Comparison of ENCODE assay signal across 19 cellular contexts in the genomic region with DNA sequence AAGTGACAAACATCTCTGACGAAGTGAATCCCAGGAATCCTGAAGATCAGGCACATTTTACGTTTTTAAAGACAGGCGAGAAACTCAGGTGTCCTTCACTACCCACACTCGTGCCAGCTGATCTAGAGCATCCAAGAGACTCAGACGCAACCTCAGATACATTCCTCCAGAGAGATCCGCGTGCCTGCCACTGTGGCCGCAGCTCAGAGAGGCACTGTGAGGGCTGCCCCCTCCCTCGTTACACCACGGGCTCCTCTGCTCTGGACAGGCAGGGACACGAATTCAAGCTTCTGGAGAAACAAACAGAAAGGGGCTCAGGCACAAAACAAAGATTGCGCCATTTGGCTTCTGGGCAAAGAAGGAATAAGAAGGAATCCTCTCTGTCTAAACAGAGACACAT.
"Had no signal": no experiment of that assay in that cellular context is flagged by ENCODE, and none has a peak within 500 bp of the region (broad histone marks: within the 10 kb centered on the region; RNA-seq: fewer than 3 reads in every experiment).

No MANE protein-coding gene starts in this region.

- H3K27ac ChIP-seq: hepatocyte, left ventricle myocardium inferior, pancreas, right lobe of liver, thoracic aorta had no signal

- H3K4me1 ChIP-seq: pancreas, right lobe of liver had no signal

- DNase-seq: foreskin melanocyte; kidney; left cardiac atrium; left ventricle myocardium inferior; mesenchymal stem cell; occipital lobe; right lobe of liver; stimulated activated CD4-positive, alpha-beta T cell treated with anti-CD3 and anti-CD28 coated beads, Interleukin-4, amount 100 ng/mL, for 1 hour; stimulated activated CD8-positive, alpha-beta memory T cell treated with anti-CD3 and anti-CD28 coated beads, Interleukin-4, amount 100 ng/mL, for 48 hours; stimulated activated naive CD8-positive, alpha-beta T cell treated with anti-CD3 and anti-CD28 coated beads, Interleukin-15, Interleukin-2, amounts not matched to agents 100 U/mL and 50 U/mL, for 24 hours; trophoblast cell had no signal

- H3K9me3 Mint-ChIP-seq: dendritic cell treated with granulocyte-macrophage colony-stimulating factor and Interleukin-4, amounts not matched to agents 40 ng/mL and 50 ng/mL, for 4 days; natural killer cell treated with Interleukin-12 subunit alpha and Interleukin-12 subunit beta and Interleukin-15 and Interleukin-18, amount 100 ng/mL, for 72 hours had no signal

- H3K27me3 ChIP-seq: hepatocyte, pancreas, right lobe of liver had no signal

- H3K4me3 Mint-ChIP-seq: dendritic cell treated with granulocyte-macrophage colony-stimulating factor and Interleukin-4, amounts not matched to agents 40 ng/mL and 50 ng/mL, for 4 days; natural killer cell treated with Interleukin-12 subunit alpha and Interleukin-12 subunit beta and Interleukin-15 and Interleukin-18, amount 100 ng/mL, for 72 hours; stimulated activated effector memory CD8-positive, alpha-beta T cell treated with anti-CD3 and anti-CD28 coated beads, Interleukin-12 subunit alpha, Interleukin-12 subunit beta, amount 100 ng/mL, for 72 hours had no signal

- H3K27me3 Mint-ChIP-seq: dendritic cell treated with granulocyte-macrophage colony-stimulating factor and Interleukin-4, amounts not matched to agents 40 ng/mL and 50 ng/mL, for 4 days; natural killer cell treated with Interleukin-12 subunit alpha and Interleukin-12 subunit beta and Interleukin-15 and Interleukin-18, amount 100 ng/mL, for 72 hours; progenitor cell of endocrine pancreas had no signal

- H3K4me3 ChIP-seq: hepatocyte, left ventricle myocardium inferior, lung, pancreas, right lobe of liver, thoracic aorta had no signal

- H3K9me3 ChIP-seq: left ventricle myocardium inferior, pancreas, right lobe of liver, thoracic aorta had no signal

- ATAC-seq: left cardiac atrium; natural killer cell treated with Interleukin-12 subunit alpha and Interleukin-12 subunit beta and Interleukin-15 and Interleukin-18, amount 100 ng/mL, for 72 hours; pancreas; right lobe of liver; stimulated activated effector memory CD8-positive, alpha-beta T cell treated with anti-CD3 and anti-CD28 coated beads, Interleukin-12 subunit alpha, Interleukin-12 subunit beta, amount 100 ng/mL, for 72 hours; stimulated activated naive CD8-positive, alpha-beta T cell treated with anti-CD3 and anti-CD28 coated beads, Interleukin-15, Interleukin-2, amounts not matched to agents 100 U/mL and 50 U/mL, for 24 hours had no signal

- H3K27ac Mint-ChIP-seq: dendritic cell treated with granulocyte-macrophage colony-stimulating factor and Interleukin-4, amounts not matched to agents 40 ng/mL and 50 ng/mL, for 4 days; natural killer cell treated with Interleukin-12 subunit alpha and Interleukin-12 subunit beta and Interleukin-15 and Interleukin-18, amount 100 ng/mL, for 72 hours; progenitor cell of endocrine pancreas; stimulated activated effector memory CD8-positive, alpha-beta T cell treated with anti-CD3 and anti-CD28 coated beads, Interleukin-12 subunit alpha, Interleukin-12 subunit beta, amount 100 ng/mL, for 72 hours had no signal
